1 cellular context compared by ENCODE assay signal in the genomic region with DNA sequence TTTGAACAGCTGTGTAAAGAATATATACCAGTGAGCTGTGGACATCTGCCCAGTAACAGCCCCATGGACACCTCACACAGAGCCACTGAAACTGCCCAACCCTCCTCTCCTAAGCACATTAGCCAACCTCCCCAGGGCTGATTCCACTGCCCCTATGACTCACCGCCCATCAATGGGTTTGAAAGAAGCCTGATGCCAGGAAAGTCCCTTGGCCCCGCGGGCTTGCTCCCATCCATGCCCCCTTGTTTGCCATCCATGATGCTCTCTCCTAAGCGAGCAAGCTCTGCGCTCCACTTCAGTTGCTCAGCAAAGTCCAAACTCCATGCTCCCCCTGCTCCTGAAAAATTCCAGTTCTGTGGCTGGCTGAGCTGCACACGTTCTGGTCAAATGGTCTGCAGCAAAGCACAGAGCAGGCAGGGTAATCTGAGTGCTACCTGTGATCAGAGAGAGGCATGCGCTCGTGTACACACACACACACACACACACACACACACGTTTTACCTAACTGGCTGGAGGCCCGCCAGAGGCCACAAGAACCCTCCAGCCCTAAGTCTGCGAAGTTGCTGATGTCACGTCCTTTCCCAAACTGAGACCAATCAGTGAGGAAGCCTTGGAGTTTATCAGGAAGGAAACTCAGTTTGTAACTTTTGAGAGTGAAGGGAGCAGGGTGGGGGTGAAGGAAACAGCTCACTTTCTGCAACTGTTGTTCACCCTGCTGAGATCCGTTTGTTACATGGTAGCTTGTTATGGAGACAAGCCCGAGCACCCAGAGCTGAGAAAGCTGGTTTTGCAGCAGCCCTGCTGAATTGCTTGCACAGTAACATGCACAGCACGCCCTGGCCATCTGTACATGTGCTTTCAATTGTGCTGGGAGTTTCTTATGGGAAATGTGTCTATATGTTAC.
TF ChIP-seq lines count a peak whose summit lies in the region.

A gene with protein sequence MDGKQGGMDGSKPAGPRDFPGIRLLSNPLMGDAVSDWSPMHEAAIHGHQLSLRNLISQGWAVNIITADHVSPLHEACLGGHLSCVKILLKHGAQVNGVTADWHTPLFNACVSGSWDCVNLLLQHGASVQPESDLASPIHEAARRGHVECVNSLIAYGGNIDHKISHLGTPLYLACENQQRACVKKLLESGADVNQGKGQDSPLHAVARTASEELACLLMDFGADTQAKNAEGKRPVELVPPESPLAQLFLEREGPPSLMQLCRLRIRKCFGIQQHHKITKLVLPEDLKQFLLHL (minus strand): TSS at position 466 of the 904 bp plus-strand sequence. CDS start 209 bp downstream, at position 257.

TF ChIP-seq in HepG2, 621 proteins besides CTCF, POLR2A, EP300 and RAD21 (continued from another document and continues in another):
- TF ChIP-seq, protein P1, sequence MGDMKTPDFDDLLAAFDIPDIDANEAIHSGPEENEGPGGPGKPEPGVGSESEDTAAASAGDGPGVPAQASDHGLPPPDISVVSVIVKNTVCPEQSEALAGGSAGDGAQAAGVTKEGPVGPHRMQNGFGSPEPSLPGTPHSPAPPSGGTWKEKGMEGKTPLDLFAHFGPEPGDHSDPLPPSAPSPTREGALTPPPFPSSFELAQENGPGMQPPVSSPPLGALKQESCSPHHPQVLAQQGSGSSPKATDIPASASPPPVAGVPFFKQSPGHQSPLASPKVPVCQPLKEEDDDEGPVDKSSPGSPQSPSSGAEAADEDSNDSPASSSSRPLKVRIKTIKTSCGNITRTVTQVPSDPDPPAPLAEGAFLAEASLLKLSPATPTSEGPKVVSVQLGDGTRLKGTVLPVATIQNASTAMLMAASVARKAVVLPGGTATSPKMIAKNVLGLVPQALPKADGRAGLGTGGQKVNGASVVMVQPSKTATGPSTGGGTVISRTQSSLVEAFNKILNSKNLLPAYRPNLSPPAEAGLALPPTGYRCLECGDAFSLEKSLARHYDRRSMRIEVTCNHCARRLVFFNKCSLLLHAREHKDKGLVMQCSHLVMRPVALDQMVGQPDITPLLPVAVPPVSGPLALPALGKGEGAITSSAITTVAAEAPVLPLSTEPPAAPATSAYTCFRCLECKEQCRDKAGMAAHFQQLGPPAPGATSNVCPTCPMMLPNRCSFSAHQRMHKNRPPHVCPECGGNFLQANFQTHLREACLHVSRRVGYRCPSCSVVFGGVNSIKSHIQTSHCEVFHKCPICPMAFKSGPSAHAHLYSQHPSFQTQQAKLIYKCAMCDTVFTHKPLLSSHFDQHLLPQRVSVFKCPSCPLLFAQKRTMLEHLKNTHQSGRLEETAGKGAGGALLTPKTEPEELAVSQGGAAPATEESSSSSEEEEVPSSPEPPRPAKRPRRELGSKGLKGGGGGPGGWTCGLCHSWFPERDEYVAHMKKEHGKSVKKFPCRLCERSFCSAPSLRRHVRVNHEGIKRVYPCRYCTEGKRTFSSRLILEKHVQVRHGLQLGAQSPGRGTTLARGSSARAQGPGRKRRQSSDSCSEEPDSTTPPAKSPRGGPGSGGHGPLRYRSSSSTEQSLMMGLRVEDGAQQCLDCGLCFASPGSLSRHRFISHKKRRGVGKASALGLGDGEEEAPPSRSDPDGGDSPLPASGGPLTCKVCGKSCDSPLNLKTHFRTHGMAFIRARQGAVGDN (CRISPR knock-in tag; IDR thresholded peaks at IDR 0.05): peak; percentile 73
- TF ChIP-seq ZNF557 (CRISPR knock-in tag; IDR thresholded peaks at IDR 0.05) (no peak), CEBPB (IDR thresholded peaks at IDR 0.05; ENCODE audit: borderline replicate concordance, low read depth, low read length) (no peak), DPF2 (CRISPR knock-in tag; IDR thresholded peaks at IDR 0.05; ENCODE audit: borderline replicate concordance, low read depth) (peak; percentile 50; the same call in 1 of the 2 replicates), RBFOX2 (IDR thresholded peaks at IDR 0.05; ENCODE audit: low read depth, low read length) (no peak), JDP2 (CRISPR knock-in tag; IDR thresholded peaks at IDR 0.05; ENCODE audit: borderline replicate concordance) (no peak), GATAD2A (CRISPR knock-in tag; IDR thresholded peaks at IDR 0.05) (peak; percentile 35; the same call in 1 of the 2 replicates), ZNF484 (CRISPR knock-in tag; IDR thresholded peaks at IDR 0.05; ENCODE audit: borderline replicate concordance, low read depth) (no peak), ATF1 (CRISPR knock-in tag; IDR thresholded peaks at IDR 0.05) (peak; percentile 36; the same call in 1 of the 2 replicates), CBX5 (CRISPR knock-in tag; IDR thresholded peaks at IDR 0.05; ENCODE audit: borderline replicate concordance) (no peak), GFI1 (CRISPR knock-in tag; IDR thresholded peaks at IDR 0.05; ENCODE audit: borderline replicate concordance) (no peak; the same call in 1 of the 2 replicates), FOSL2 (CRISPR knock-in tag; IDR thresholded peaks at IDR 0.05) (peak; percentile 90), NFYC (CRISPR knock-in tag; IDR thresholded peaks at IDR 0.05) (0 out of 2 replicates have a peak, but pooled peaks have one; percentile 29), ATF7-NPFF (CRISPR knock-in tag; IDR thresholded peaks at IDR 0.05; ENCODE audit: low read depth) (no peak), JUND (CRISPR knock-in tag; IDR thresholded peaks at IDR 0.05) (no peak), MED8 (CRISPR knock-in tag; IDR thresholded peaks at IDR 0.05; ENCODE audit: insufficient replicate concordance) (no peak), FOSL1 (CRISPR knock-in tag; IDR thresholded peaks at IDR 0.05; ENCODE audit: borderline replicate concordance) (peak; percentile 29; the same call in 1 of the 2 replicates), RFXAP (CRISPR knock-in tag; IDR thresholded peaks at IDR 0.05; ENCODE audit: borderline replicate concordance) (peak; percentile 77; the same call in 1 of the 2 replicates), NR3C1 (CRISPR knock-in tag; IDR thresholded peaks at IDR 0.05) (no peak), CEBPG (CRISPR knock-in tag; IDR thresholded peaks at IDR 0.05) (no peak; the same call in 1 of the 2 replicates)
- TF ChIP-seq, protein P2, sequence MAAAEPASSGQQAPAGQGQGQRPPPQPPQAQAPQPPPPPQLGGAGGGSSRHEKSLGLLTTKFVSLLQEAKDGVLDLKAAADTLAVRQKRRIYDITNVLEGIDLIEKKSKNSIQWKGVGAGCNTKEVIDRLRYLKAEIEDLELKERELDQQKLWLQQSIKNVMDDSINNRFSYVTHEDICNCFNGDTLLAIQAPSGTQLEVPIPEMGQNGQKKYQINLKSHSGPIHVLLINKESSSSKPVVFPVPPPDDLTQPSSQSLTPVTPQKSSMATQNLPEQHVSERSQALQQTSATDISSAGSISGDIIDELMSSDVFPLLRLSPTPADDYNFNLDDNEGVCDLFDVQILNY (CRISPR knock-in tag; conservative IDR thresholded peaks at IDR 0.05): no peak
- TF ChIP-seq, protein P3, sequence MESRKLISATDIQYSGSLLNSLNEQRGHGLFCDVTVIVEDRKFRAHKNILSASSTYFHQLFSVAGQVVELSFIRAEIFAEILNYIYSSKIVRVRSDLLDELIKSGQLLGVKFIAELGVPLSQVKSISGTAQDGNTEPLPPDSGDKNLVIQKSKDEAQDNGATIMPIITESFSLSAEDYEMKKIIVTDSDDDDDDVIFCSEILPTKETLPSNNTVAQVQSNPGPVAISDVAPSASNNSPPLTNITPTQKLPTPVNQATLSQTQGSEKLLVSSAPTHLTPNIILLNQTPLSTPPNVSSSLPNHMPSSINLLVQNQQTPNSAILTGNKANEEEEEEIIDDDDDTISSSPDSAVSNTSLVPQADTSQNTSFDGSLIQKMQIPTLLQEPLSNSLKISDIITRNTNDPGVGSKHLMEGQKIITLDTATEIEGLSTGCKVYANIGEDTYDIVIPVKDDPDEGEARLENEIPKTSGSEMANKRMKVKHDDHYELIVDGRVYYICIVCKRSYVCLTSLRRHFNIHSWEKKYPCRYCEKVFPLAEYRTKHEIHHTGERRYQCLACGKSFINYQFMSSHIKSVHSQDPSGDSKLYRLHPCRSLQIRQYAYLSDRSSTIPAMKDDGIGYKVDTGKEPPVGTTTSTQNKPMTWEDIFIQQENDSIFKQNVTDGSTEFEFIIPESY (CRISPR knock-in tag; IDR thresholded peaks at IDR 0.05): no peak
- TF ChIP-seq, protein P4, sequence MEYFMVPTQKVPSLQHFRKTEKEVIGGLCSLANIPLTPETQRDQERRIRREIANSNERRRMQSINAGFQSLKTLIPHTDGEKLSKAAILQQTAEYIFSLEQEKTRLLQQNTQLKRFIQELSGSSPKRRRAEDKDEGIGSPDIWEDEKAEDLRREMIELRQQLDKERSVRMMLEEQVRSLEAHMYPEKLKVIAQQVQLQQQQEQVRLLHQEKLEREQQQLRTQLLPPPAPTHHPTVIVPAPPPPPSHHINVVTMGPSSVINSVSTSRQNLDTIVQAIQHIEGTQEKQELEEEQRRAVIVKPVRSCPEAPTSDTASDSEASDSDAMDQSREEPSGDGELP (IDR thresholded peaks at IDR 0.05; ENCODE audit: borderline replicate concordance, low read depth): peak; percentile 1; the same call in 1 of the 2 replicates
- TF ChIP-seq, protein P5, sequence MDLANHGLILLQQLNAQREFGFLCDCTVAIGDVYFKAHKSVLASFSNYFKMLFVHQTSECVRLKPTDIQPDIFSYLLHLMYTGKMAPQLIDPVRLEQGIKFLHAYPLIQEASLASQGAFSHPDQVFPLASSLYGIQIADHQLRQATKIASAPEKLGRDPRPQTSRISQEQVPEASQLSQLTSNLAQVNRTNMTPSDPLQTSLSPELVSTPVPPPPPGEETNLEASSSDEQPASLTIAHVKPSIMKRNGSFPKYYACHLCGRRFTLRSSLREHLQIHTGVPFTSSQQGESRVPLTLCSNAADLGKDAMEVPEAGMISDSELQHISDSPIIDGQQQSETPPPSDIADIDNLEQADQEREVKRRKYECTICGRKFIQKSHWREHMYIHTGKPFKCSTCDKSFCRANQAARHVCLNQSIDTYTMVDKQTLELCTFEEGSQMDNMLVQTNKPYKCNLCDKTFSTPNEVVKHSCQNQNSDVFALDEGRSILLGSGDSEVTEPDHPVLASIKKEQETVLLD (CRISPR knock-in tag; IDR thresholded peaks at IDR 0.05; ENCODE audit: low read depth): no peak
- TF ChIP-seq, protein P6, sequence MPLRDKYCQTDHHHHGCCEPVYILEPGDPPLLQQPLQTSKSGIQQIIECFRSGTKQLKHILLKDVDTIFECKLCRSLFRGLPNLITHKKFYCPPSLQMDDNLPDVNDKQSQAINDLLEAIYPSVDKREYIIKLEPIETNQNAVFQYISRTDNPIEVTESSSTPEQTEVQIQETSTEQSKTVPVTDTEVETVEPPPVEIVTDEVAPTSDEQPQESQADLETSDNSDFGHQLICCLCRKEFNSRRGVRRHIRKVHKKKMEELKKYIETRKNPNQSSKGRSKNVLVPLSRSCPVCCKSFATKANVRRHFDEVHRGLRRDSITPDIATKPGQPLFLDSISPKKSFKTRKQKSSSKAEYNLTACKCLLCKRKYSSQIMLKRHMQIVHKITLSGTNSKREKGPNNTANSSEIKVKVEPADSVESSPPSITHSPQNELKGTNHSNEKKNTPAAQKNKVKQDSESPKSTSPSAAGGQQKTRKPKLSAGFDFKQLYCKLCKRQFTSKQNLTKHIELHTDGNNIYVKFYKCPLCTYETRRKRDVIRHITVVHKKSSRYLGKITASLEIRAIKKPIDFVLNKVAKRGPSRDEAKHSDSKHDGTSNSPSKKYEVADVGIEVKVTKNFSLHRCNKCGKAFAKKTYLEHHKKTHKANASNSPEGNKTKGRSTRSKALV (CRISPR knock-in tag; IDR thresholded peaks at IDR 0.05): no peak
- TF ChIP-seq, protein P7, sequence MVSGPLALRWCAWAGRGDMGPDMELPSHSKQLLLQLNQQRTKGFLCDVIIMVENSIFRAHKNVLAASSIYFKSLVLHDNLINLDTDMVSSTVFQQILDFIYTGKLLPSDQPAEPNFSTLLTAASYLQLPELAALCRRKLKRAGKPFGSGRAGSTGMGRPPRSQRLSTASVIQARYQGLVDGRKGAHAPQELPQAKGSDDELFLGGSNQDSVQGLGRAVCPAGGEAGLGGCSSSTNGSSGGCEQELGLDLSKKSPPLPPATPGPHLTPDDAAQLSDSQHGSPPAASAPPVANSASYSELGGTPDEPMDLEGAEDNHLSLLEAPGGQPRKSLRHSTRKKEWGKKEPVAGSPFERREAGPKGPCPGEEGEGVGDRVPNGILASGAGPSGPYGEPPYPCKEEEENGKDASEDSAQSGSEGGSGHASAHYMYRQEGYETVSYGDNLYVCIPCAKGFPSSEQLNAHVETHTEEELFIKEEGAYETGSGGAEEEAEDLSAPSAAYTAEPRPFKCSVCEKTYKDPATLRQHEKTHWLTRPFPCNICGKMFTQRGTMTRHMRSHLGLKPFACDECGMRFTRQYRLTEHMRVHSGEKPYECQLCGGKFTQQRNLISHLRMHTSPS (CRISPR knock-in tag; IDR thresholded peaks at IDR 0.05; ENCODE audit: low read depth): peak; percentile 85; the same call in 1 of the 2 replicates
- TF ChIP-seq, protein P8, sequence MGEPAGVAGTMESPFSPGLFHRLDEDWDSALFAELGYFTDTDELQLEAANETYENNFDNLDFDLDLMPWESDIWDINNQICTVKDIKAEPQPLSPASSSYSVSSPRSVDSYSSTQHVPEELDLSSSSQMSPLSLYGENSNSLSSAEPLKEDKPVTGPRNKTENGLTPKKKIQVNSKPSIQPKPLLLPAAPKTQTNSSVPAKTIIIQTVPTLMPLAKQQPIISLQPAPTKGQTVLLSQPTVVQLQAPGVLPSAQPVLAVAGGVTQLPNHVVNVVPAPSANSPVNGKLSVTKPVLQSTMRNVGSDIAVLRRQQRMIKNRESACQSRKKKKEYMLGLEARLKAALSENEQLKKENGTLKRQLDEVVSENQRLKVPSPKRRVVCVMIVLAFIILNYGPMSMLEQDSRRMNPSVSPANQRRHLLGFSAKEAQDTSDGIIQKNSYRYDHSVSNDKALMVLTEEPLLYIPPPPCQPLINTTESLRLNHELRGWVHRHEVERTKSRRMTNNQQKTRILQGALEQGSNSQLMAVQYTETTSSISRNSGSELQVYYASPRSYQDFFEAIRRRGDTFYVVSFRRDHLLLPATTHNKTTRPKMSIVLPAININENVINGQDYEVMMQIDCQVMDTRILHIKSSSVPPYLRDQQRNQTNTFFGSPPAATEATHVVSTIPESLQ (CRISPR knock-in tag; conservative IDR thresholded peaks at IDR 0.05): no peak
- TF ChIP-seq, protein P9, sequence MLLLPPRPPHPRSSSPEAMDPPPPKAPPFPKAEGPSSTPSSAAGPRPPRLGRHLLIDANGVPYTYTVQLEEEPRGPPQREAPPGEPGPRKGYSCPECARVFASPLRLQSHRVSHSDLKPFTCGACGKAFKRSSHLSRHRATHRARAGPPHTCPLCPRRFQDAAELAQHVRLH (CRISPR knock-in tag; IDR thresholded peaks at IDR 0.05; ENCODE audit: borderline replicate concordance, low read depth): no peak
- TF ChIP-seq, protein P10, sequence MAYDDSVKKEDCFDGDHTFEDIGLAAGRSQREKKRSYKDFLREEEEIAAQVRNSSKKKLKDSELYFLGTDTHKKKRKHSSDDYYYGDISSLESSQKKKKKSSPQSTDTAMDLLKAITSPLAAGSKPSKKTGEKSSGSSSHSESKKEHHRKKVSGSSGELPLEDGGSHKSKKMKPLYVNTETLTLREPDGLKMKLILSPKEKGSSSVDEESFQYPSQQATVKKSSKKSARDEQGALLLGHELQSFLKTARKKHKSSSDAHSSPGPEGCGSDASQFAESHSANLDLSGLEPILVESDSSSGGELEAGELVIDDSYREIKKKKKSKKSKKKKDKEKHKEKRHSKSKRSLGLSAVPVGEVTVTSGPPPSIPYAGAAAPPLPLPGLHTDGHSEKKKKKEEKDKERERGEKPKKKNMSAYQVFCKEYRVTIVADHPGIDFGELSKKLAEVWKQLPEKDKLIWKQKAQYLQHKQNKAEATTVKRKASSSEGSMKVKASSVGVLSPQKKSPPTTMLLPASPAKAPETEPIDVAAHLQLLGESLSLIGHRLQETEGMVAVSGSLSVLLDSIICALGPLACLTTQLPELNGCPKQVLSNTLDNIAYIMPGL (CRISPR knock-in tag; IDR thresholded peaks at IDR 0.05; ENCODE audit: borderline replicate concordance in 1 of 2, low read depth in 1 of 2): 0 out of 4 replicates have a peak, but pooled peaks of 1 of the 2 experiments have one; percentile 22
